Comparison of ENCODE assay signal across 9 cellular contexts in genomic region chr12:25320123-25321006, GRCh38.
DNase-seq lines count a peak whose midpoint lies in the region; ATAC-seq and TF ChIP-seq lines count a peak whose summit lies in the region.
"Had no signal": no experiment of that assay in that cellular context is flagged by ENCODE, and none has a peak within 500 bp of the region (broad histone marks: within the 10 kb centered on the region; RNA-seq: fewer than 3 reads in every experiment).

No MANE protein-coding gene starts in this region.

- peaks cover 48% of the 10 kb centered on the region for H3K4me1 Mint-ChIP-seq in activated CD8-positive, alpha-beta memory T cell treated with anti-CD3 and anti-CD28 coated beads, Interleukin-2, amount 10 ng/mL, durations not matched to agents 7 days and 5 days
- H3K4me1 Mint-ChIP-seq in stimulated activated memory B cell treated with anti-CD40 and anti-IgM and Interleukin-4, amounts not matched to agents 10 μg/mL and 1 μg/mL and 100 μg/mL, for 72 hours, result peaks cover 68% of the 10 kb centered on the region

- no peak for TF ChIP-seq EP300 in tibial nerve (IDR thresholded peaks at IDR 0.05)

- no peaks in the 10 kb centered on the region for H3K9me3 ChIP-seq in tibial nerve
- no peaks in the 10 kb centered on the region for H3K9me3 ChIP-seq in adrenal gland (replicated peaks in 1 of 3)

- H3K9me3 Mint-ChIP-seq in activated CD8-positive, alpha-beta memory T cell treated with anti-CD3 and anti-CD28 coated beads, Interleukin-2, amount 10 ng/mL, durations not matched to agents 7 days and 5 days (ENCODE audit: low read depth), result no peaks in the 10 kb centered on the region
- no peaks in the 10 kb centered on the region for H3K9me3 Mint-ChIP-seq in stimulated activated memory B cell treated with anti-CD40 and anti-IgM and Interleukin-4, amounts not matched to agents 10 μg/mL and 1 μg/mL and 100 μg/mL, for 72 hours

- intact Hi-C loops in adrenal gland (cut with DNase I), result no loop called here

- TF ChIP-seq CTCF in tibial nerve (IDR thresholded peaks at IDR 0.05) (no peak), adrenal gland (IDR thresholded peaks at IDR 0.05) (no peak)

- 40 to 42% methylated on average over 5 of the region's 5 CpGs for WGBS in tibial nerve, 2 donors
- 57 to 70% (median 58%) methylated on average over 5 of the region's 5 CpGs for WGBS in adrenal gland, 4 donors

- no peak for DNase-seq in activated CD8-positive, alpha-beta memory T cell treated with anti-CD3 and anti-CD28 coated beads, Interleukin-2, amount 10 ng/mL, durations not matched to agents 7 days and 5 days
- no peak for DNase-seq in activated CD8-positive, alpha-beta memory T cell treated with anti-CD3 and anti-CD28 coated beads for 24 hours
- peak; percentile 13 to 77 for DNase-seq in NOMO-1 (lab: John Stamatoyannopoulos, UW; ENCODE audit: unreplicated experiment in 2 of 2)
- DNase-seq in T1000 (lab: John Stamatoyannopoulos, UW), result no peak
- no peak for DNase-seq in tibial nerve (ENCODE audit: low spot score in 2 of 2)
- DNase-seq in adrenal gland, result no peak
- DNase-seq: NCI-H187 treated with DMSO at 0.1 percent for 48 hours had no signal

- peak; percentile 7 for ATAC-seq in activated CD8-positive, alpha-beta memory T cell treated with anti-CD3 and anti-CD28 coated beads, Interleukin-2, amount 10 ng/mL, durations not matched to agents 7 days and 5 days
- ATAC-seq in HG02678 (IDR thresholded peaks at IDR 0.05; ENCODE audit: unreplicated experiment), result peak; percentile 56
- peak; percentile 86 for ATAC-seq in stimulated activated memory B cell treated with anti-CD40 and anti-IgM and Interleukin-4, amounts not matched to agents 10 μg/mL and 1 μg/mL and 100 μg/mL, for 72 hours

- H3K27me3 Mint-ChIP-seq in activated CD8-positive, alpha-beta memory T cell treated with anti-CD3 and anti-CD28 coated beads, Interleukin-2, amount 10 ng/mL, durations not matched to agents 7 days and 5 days, result no peaks in the 10 kb centered on the region
- no peaks in the 10 kb centered on the region for H3K27me3 Mint-ChIP-seq in stimulated activated memory B cell treated with anti-CD40 and anti-IgM and Interleukin-4, amounts not matched to agents 10 μg/mL and 1 μg/mL and 100 μg/mL, for 72 hours

- H3K27ac ChIP-seq in tibial nerve (peak overlapping the region in 1 of 4 donors; percentile 2), adrenal gland (no peak overlapping the region)

- CTCF ChIA-PET in activated CD8-positive, alpha-beta memory T cell treated with anti-CD3 and anti-CD28 coated beads, Interleukin-2, amount 10 ng/mL, durations not matched to agents 7 days and 5 days (lab: Charles Lee), result interaction anchor here (0.8 to 1.5 kb wide), 3 partner anchors 45 to 64 kb away, joined by 3 to 4 read pairs (median 4); no protein-coding TSS in a partner anchor

- peaks cover 2% of the 10 kb centered on the region for H3K36me3 Mint-ChIP-seq in activated CD8-positive, alpha-beta memory T cell treated with anti-CD3 and anti-CD28 coated beads, Interleukin-2, amount 10 ng/mL, durations not matched to agents 7 days and 5 days
- H3K36me3 Mint-ChIP-seq in stimulated activated memory B cell treated with anti-CD40 and anti-IgM and Interleukin-4, amounts not matched to agents 10 μg/mL and 1 μg/mL and 100 μg/mL, for 72 hours, result no peaks in the 10 kb centered on the region

- TF ChIP-seq POLR2A in tibial nerve (IDR thresholded peaks at IDR 0.05) (no peak), adrenal gland (IDR thresholded peaks at IDR 0.05) (no peak)

- peaks cover 0 to 21% (median 8%) of the 10 kb centered on the region in 4 donors for H3K4me1 ChIP-seq in tibial nerve
- H3K4me1 ChIP-seq in adrenal gland (replicated peaks in 1 of 2), result peaks cover 0 to 23% of the 10 kb centered on the region in 2 donors

- no peak overlapping the region for H3K4me3 ChIP-seq in tibial nerve
- no peak overlapping the region for H3K4me3 ChIP-seq in adrenal gland

- H3K27me3 ChIP-seq in tibial nerve (no peaks in the 10 kb centered on the region), adrenal gland (no peaks in the 10 kb centered on the region)

- H3K36me3 ChIP-seq in tibial nerve, result no peaks in the 10 kb centered on the region
- H3K36me3 ChIP-seq in adrenal gland (replicated peaks in 1 of 2), result no peaks in the 10 kb centered on the region

- H3K4me3 Mint-ChIP-seq in activated CD8-positive, alpha-beta memory T cell treated with anti-CD3 and anti-CD28 coated beads, Interleukin-2, amount 10 ng/mL, durations not matched to agents 7 days and 5 days, result no peak overlapping the region
- peak overlapping the region; percentile 65 for H3K4me3 Mint-ChIP-seq in stimulated activated memory B cell treated with anti-CD40 and anti-IgM and Interleukin-4, amounts not matched to agents 10 μg/mL and 1 μg/mL and 100 μg/mL, for 72 hours

- H3K27ac Mint-ChIP-seq in activated CD8-positive, alpha-beta memory T cell treated with anti-CD3 and anti-CD28 coated beads, Interleukin-2, amount 10 ng/mL, durations not matched to agents 7 days and 5 days, result no peak overlapping the region
- H3K27ac Mint-ChIP-seq in stimulated activated memory B cell treated with anti-CD40 and anti-IgM and Interleukin-4, amounts not matched to agents 10 μg/mL and 1 μg/mL and 100 μg/mL, for 72 hours, result peak overlapping the region; percentile 82

Comparison
In these comparisons a context has a peak if more than half of its experiments do, and no peak if none do; other contexts are left out.
1. ATAC-seq: peak in every context shown above with its lines; median percentile 86 in stimulated activated memory B cell treated with anti-CD40 and anti-IgM and Interleukin-4, amounts not matched to agents 10 μg/mL and 1 μg/mL and 100 μg/mL, for 72 hours; 56 in HG02678; 7 in activated CD8-positive, alpha-beta memory T cell treated with anti-CD3 and anti-CD28 coated beads, Interleukin-2, amount 10 ng/mL, durations not matched to agents 7 days and 5 days.
2. DNase-seq: peak in NOMO-1 (2 of 2); none in activated CD8-positive, alpha-beta memory T cell treated with anti-CD3 and anti-CD28 coated beads, Interleukin-2, amount 10 ng/mL, durations not matched to agents 7 days and 5 days (single experiment), activated CD8-positive, alpha-beta memory T cell treated with anti-CD3 and anti-CD28 coated beads for 24 hours (single experiment), T1000 (single experiment), tibial nerve (0 of 2) and adrenal gland (0 of 7).